In the genomic region with DNA sequence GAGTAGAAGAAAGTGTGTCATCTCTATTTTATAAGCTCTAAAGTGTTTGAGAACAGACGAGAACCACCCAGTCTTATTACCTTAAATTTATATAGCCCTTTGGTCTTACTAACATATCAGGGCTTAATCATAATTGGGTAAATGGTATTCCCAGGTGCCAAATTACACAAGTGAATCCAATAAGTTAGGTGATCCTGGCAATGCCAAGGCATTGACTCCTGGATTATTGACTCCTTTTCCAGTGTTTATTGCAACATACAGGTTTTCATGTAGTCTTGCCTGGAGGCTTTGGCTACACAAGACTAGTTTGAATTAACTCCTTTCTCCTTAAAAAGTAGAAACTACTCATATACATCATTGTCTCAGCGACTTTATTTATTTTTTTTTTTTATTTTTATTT, we compare ENCODE assay signal across 1 cellular context.
TF ChIP-seq lines count a peak whose summit lies in the region.

No MANE protein-coding gene starts in this region.

TF ChIP-seq in HepG2, 621 proteins besides CTCF, POLR2A, EP300 and RAD21 (continued from another document):
- TF ChIP-seq, protein P1, sequence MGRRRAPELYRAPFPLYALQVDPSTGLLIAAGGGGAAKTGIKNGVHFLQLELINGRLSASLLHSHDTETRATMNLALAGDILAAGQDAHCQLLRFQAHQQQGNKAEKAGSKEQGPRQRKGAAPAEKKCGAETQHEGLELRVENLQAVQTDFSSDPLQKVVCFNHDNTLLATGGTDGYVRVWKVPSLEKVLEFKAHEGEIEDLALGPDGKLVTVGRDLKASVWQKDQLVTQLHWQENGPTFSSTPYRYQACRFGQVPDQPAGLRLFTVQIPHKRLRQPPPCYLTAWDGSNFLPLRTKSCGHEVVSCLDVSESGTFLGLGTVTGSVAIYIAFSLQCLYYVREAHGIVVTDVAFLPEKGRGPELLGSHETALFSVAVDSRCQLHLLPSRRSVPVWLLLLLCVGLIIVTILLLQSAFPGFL (CRISPR knock-in tag; IDR thresholded peaks at IDR 0.05) = no peak
- TF ChIP-seq, protein P2, sequence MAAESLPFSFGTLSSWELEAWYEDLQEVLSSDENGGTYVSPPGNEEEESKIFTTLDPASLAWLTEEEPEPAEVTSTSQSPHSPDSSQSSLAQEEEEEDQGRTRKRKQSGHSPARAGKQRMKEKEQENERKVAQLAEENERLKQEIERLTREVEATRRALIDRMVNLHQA (CRISPR knock-in tag; IDR thresholded peaks at IDR 0.05) = no peak
- TF ChIP-seq FOXA1 (IDR thresholded peaks at IDR 0.05) (no peak), FOXA1 (CRISPR knock-in tag; IDR thresholded peaks at IDR 0.05) (no peak), ZNF24 (IDR thresholded peaks at IDR 0.05) (no peak), ZNF660 (CRISPR knock-in tag; IDR thresholded peaks at IDR 0.05; ENCODE audit: borderline replicate concordance, low read depth) (no peak), ZNF10 (CRISPR knock-in tag; IDR thresholded peaks at IDR 0.05; ENCODE audit: borderline replicate concordance, low read depth) (no peak)
- TF ChIP-seq, protein P3, sequence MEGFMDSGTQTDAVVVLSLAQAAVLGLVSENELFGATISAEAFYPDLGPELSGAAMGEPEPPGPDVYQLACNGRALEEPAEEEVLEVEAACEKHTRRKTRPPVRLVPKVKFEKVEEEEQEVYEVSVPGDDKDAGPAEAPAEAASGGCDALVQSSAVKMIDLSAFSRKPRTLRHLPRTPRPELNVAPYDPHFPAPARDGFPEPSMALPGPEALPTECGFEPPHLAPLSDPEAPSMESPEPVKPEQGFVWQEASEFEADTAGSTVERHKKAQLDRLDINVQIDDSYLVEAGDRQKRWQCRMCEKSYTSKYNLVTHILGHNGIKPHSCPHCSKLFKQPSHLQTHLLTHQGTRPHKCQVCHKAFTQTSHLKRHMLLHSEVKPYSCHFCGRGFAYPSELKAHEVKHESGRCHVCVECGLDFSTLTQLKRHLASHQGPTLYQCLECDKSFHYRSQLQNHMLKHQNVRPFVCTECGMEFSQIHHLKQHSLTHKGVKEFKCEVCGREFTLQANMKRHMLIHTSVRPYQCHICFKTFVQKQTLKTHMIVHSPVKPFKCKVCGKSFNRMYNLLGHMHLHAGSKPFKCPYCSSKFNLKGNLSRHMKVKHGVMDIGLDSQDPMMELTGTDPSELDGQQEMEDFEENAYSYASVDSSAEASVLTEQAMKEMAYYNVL (CRISPR knock-in tag; IDR thresholded peaks at IDR 0.05; ENCODE audit: borderline replicate concordance) = no peak
- TF ChIP-seq, protein P4, sequence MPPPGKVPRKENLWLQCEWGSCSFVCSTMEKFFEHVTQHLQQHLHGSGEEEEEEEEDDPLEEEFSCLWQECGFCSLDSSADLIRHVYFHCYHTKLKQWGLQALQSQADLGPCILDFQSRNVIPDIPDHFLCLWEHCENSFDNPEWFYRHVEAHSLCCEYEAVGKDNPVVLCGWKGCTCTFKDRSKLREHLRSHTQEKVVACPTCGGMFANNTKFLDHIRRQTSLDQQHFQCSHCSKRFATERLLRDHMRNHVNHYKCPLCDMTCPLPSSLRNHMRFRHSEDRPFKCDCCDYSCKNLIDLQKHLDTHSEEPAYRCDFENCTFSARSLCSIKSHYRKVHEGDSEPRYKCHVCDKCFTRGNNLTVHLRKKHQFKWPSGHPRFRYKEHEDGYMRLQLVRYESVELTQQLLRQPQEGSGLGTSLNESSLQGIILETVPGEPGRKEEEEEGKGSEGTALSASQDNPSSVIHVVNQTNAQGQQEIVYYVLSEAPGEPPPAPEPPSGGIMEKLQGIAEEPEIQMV (CRISPR knock-in tag; IDR thresholded peaks at IDR 0.05; ENCODE audit: low read depth) = no peak
